In genomic region chrX:136953867-136954787, GRCh38 we compare ENCODE assay signal across 8 cellular contexts.
A peak's percentile ranks its signal among the peaks of the same experiment; 100 is the strongest.
DNase-seq lines count a peak whose midpoint lies in the region; ATAC-seq and TF ChIP-seq lines count a peak whose summit lies in the region.

No MANE protein-coding gene starts in this region.

- no peaks in the 10 kb centered on the region for H3K9me2 ChIP-seq in OCI-LY1 (ENCODE audit: low read depth, low read length)

- no peak overlapping the region for H3K4me2 ChIP-seq in OCI-LY1 (ENCODE audit: low read length)

- H3K27ac ChIP-seq in OCI-LY1 (ENCODE audit: low read depth, low read length, poor library complexity, severe bottlenecking) (no peak overlapping the region), vagina (no peak overlapping the region)

- TF ChIP-seq POLR2A in vagina (IDR thresholded peaks at IDR 0.05) = no peak

- H3K4me3 Mint-ChIP-seq in osteocyte (ENCODE audit: unreplicated experiment) = no peak overlapping the region

- no peak overlapping the region for H3K27ac Mint-ChIP-seq in osteocyte (ENCODE audit: unreplicated experiment)

- H3K4me1 ChIP-seq in OCI-LY1 (ENCODE audit: insufficient read depth, low read length, severe bottlenecking) (no peaks in the 10 kb centered on the region), vagina (no peaks in the 10 kb centered on the region)

- no peak overlapping the region for H2AFZ ChIP-seq in OCI-LY1 (ENCODE audit: low read length)

- no peaks in the 10 kb centered on the region for H3K4me1 Mint-ChIP-seq in osteocyte (ENCODE audit: unreplicated experiment)

- H3K36me3 ChIP-seq in OCI-LY1 (ENCODE audit: insufficient read depth, low read length) (no peaks in the 10 kb centered on the region), vagina (no peaks in the 10 kb centered on the region)

- no peaks in the 10 kb centered on the region for H4K20me1 ChIP-seq in OCI-LY1 (ENCODE audit: insufficient read depth, low read length)

- no peak overlapping the region for H3K9ac ChIP-seq in OCI-LY1 (ENCODE audit: low read length)

- H3K27me3 ChIP-seq in OCI-LY1 (ENCODE audit: insufficient read depth, low read length) = no peaks in the 10 kb centered on the region
- H3K27me3 ChIP-seq in vagina = no peaks in the 10 kb centered on the region

- intact Hi-C loops in vagina (cut with DNase I) = loop anchor here (10.0 kb wide), 1 partner anchor 101 kb away; no protein-coding TSS in a partner anchor

- H3K27me3 Mint-ChIP-seq in osteocyte (ENCODE audit: unreplicated experiment) = no peaks in the 10 kb centered on the region

- ATAC-seq in GM21526 (IDR thresholded peaks at IDR 0.05; ENCODE audit: low FRiP score, unreplicated experiment) = peak; percentile 99

- no peak overlapping the region for H3K4me3 ChIP-seq in OCI-LY1 (ENCODE audit: low read depth, low read length, poor library complexity, severe bottlenecking)
- H3K4me3 ChIP-seq in vagina = no peak overlapping the region

- H3K9me3 Mint-ChIP-seq in osteocyte (ENCODE audit: unreplicated experiment) = peaks cover 3% of the 10 kb centered on the region

- no peaks in the 10 kb centered on the region for H3K9me3 ChIP-seq in OCI-LY1 (ENCODE audit: low read length)
- no peaks in the 10 kb centered on the region for H3K9me3 ChIP-seq in vagina

- H3F3A ChIP-seq in OCI-LY1 (ENCODE audit: insufficient read depth, low read length) = no peaks in the 10 kb centered on the region

- DNase-seq in Daoy (ENCODE audit: low read depth) (peak; percentile 56), HT-29 (ENCODE audit: low spot score) (peak; percentile 74), activated T-cell treated with anti-CD3 and anti-CD28 coated beads for 48 hours (ENCODE audit: low read depth) (peak; percentile 42), fibroblast of peridontal ligament (ENCODE audit: extremely low read depth) (peak; percentile 72), osteocyte (ENCODE audit: extremely low spot score, unreplicated experiment) (no peak), vagina (ENCODE audit: extremely low spot score in 2 of 2) (no peak)

- TF ChIP-seq CTCF in OCI-LY1 (IDR thresholded peaks at IDR 0.05; ENCODE audit: low read length) (peak; percentile 40), osteocyte (IDR thresholded peaks at IDR 0.05) (peak; percentile 72), vagina (IDR thresholded peaks at IDR 0.05) (peak in 2 of 3 experiments; percentile 19 to 42)

- no peaks in the 10 kb centered on the region for H3K36me3 Mint-ChIP-seq in osteocyte (ENCODE audit: unreplicated experiment)

- H3K79me2 ChIP-seq in OCI-LY1 (ENCODE audit: insufficient read depth, low read length) = no peaks in the 10 kb centered on the region

Comparison
In these comparisons a context has a peak if more than half of its experiments do, and no peak if none do; other contexts are left out.
1. DNase-seq: peak in Daoy (single experiment), HT-29 (single experiment), activated T-cell treated with anti-CD3 and anti-CD28 coated beads for 48 hours (single experiment) and fibroblast of peridontal ligament (single experiment); none in osteocyte (single experiment) and vagina (0 of 2).
2. Peak in every context shown above with its lines, with median percentiles within 50 percentile points of each other: CTCF ChIP-seq.